ENCODE assay signal across 10 cellular contexts in the genomic region with DNA sequence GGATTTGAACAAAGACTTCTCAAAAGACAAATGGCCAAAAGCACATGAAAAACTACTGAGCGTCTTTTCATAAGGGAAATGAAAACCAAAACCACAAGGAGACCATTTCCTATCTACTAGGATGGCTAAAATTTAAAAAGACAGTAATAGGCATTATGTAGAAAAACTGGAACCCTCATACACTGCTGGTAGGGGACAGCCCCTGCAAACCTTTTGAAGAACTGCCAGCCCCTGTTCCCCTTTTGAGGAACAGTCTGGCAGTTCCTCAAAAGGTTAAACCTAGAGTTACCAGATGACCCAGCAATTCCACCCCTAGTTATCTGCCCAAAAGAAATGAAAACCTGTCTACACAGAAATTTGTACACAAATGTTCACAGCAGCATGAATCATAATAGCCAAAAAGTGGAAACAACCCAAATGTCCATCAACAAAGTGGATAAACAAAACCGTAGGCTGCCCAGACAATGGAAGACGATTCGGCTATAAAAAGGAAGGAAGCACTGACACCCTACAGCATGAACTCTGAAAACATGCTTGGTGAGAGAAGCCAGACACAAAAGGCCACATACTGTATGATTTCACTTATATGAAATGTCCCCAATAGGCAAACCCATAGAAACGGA. TPM values are rescaled to one million over a fixed set of nuclear protein-coding genes. Genes with fewer than 3 reads are reported as not detected.
A peak's percentile ranks its signal among the peaks of the same experiment; 100 is the strongest.
DNase-seq lines count a peak whose midpoint lies in the region; ATAC-seq, FAIRE-seq and TF ChIP-seq lines count a peak whose summit lies in the region.
"Had no signal": no experiment of that assay in that cellular context is flagged by ENCODE, and none has a peak within 500 bp of the region (broad histone marks: within the 10 kb centered on the region; RNA-seq: fewer than 3 reads in every experiment).

No MANE protein-coding gene starts in this region.

- TF ChIP-seq CTCF in MM.1S (IDR thresholded peaks at IDR 0.05; ENCODE audit: low read length) (no peak), GM20000 (IDR thresholded peaks at IDR 0.05; ENCODE audit: extremely low read depth, missing control alignments) (no peak)

- H3K9ac ChIP-seq in MM.1S (ENCODE audit: low read length): peak overlapping the region; percentile 72

- H3K79me2 ChIP-seq in MM.1S (ENCODE audit: low read length): peaks cover 83% of the 10 kb centered on the region

- peak overlapping the region; percentile 28 for H3K4me3 ChIP-seq in MM.1S (ENCODE audit: low read length)

- H3K27me3 Mint-ChIP-seq in activated CD4-positive, alpha-beta T cell treated with anti-CD3 and anti-CD28 coated beads for 36 hours: no peaks in the 10 kb centered on the region
- H3K27me3 Mint-ChIP-seq in stimulated activated naive CD8-positive, alpha-beta T cell treated with anti-CD3 and anti-CD28 coated beads, Interleukin-15, amount 100 ng/mL, for 72 hours: no peaks in the 10 kb centered on the region

- no peaks in the 10 kb centered on the region for H3K9me3 Mint-ChIP-seq in activated CD4-positive, alpha-beta T cell treated with anti-CD3 and anti-CD28 coated beads for 36 hours (ENCODE audit: low read depth)
- H3K9me3 Mint-ChIP-seq in stimulated activated naive CD8-positive, alpha-beta T cell treated with anti-CD3 and anti-CD28 coated beads, Interleukin-15, amount 100 ng/mL, for 72 hours: no peaks in the 10 kb centered on the region

- intact Hi-C loops in activated CD4-positive, alpha-beta T cell treated with anti-CD3 and anti-CD28 coated beads for 36 hours (cut with DNase I, micrococcal nuclease): loop anchor here in 1 of 2 experiments (2.0 kb wide), 1 partner anchor 69 kb away; no protein-coding TSS in a partner anchor

- ATAC-seq in activated CD4-positive, alpha-beta T cell treated with anti-CD3 and anti-CD28 coated beads for 36 hours: peak; percentile 42
- peak; percentile 45 for ATAC-seq in stimulated activated naive CD8-positive, alpha-beta T cell treated with anti-CD3 and anti-CD28 coated beads, Interleukin-15, amount 100 ng/mL, for 72 hours
- ATAC-seq in HG03039 (IDR thresholded peaks at IDR 0.05; ENCODE audit: unreplicated experiment) (no peak), GM21367 (IDR thresholded peaks at IDR 0.05; ENCODE audit: unreplicated experiment) (no peak)

- H2AFZ ChIP-seq in MM.1S (ENCODE audit: low read length): no peak overlapping the region

- H3K36me3 ChIP-seq in MM.1S (replicated peaks; ENCODE audit: insufficient read depth, low read length): no peaks in the 10 kb centered on the region

- H3K4me1 ChIP-seq in MM.1S (ENCODE audit: low read length): peaks cover 55% of the 10 kb centered on the region

- H3K27ac ChIP-seq in MM.1S (ENCODE audit: low read length): peak overlapping the region; percentile 87
- H3K27ac ChIP-seq: 22Rv1, VCaP had no signal

- peak; percentile 89 for FAIRE-seq in colon (lab: Jason Lieb, UNC)

- peaks cover 43% of the 10 kb centered on the region for H3K4me1 Mint-ChIP-seq in activated CD4-positive, alpha-beta T cell treated with anti-CD3 and anti-CD28 coated beads for 36 hours
- H3K4me1 Mint-ChIP-seq in stimulated activated naive CD8-positive, alpha-beta T cell treated with anti-CD3 and anti-CD28 coated beads, Interleukin-15, amount 100 ng/mL, for 72 hours: peaks cover 79% of the 10 kb centered on the region

- peaks cover 16% of the 10 kb centered on the region for H3K36me3 Mint-ChIP-seq in activated CD4-positive, alpha-beta T cell treated with anti-CD3 and anti-CD28 coated beads for 36 hours (ENCODE audit: low read depth)

- H3K9me3 ChIP-seq in MM.1S (replicated peaks; ENCODE audit: insufficient read depth, low read length): no peaks in the 10 kb centered on the region

- H3K4me2 ChIP-seq in MM.1S (ENCODE audit: low read depth, low read length): peak overlapping the region; percentile 75

- CTCF ChIA-PET in activated CD4-positive, alpha-beta T cell treated with anti-CD3 and anti-CD28 coated beads for 36 hours (lab: Charles Lee): interaction anchor here (0.6 to 3.5 kb wide), 6 partner anchors 10 to 113 kb away, joined by 3 to 19 read pairs (median 7); no protein-coding TSS in a partner anchor

- no peaks in the 10 kb centered on the region for H3K9me2 ChIP-seq in MM.1S (replicated peaks; ENCODE audit: insufficient read depth, low read length)

- peak overlapping the region; percentile 68 for H3K27ac Mint-ChIP-seq in activated CD4-positive, alpha-beta T cell treated with anti-CD3 and anti-CD28 coated beads for 36 hours
- H3K27ac Mint-ChIP-seq in stimulated activated naive CD8-positive, alpha-beta T cell treated with anti-CD3 and anti-CD28 coated beads, Interleukin-15, amount 100 ng/mL, for 72 hours: peak overlapping the region; percentile 65 to 94

- no peak for DNase-seq in activated CD4-positive, alpha-beta T cell treated with anti-CD3 and anti-CD28 coated beads for 36 hours
- DNase-seq in activated CD4-positive, alpha-beta T cell treated with anti-CD3 and anti-CD28 coated beads for 48 hours: no peak
- peak; percentile 79 for DNase-seq in MM.1S
- DNase-seq in stimulated activated naive CD8-positive, alpha-beta T cell treated with anti-CD3 and anti-CD28 coated beads, Interleukin-15, amount 100 ng/mL, for 72 hours: no peak
- DNase-seq in GM20000 (ENCODE audit: low spot score): no peak

- H3K4me3 Mint-ChIP-seq in activated CD4-positive, alpha-beta T cell treated with anti-CD3 and anti-CD28 coated beads for 36 hours: peak overlapping the region; percentile 15
- peak overlapping the region; percentile 55 to 67 for H3K4me3 Mint-ChIP-seq in stimulated activated naive CD8-positive, alpha-beta T cell treated with anti-CD3 and anti-CD28 coated beads, Interleukin-15, amount 100 ng/mL, for 72 hours

- no peaks in the 10 kb centered on the region for H3K27me3 ChIP-seq in MM.1S (replicated peaks; ENCODE audit: insufficient read depth, low read length)

- H3F3A ChIP-seq in MM.1S (ENCODE audit: insufficient read depth, low read length): peaks cover 45% of the 10 kb centered on the region

- H4K20me1 ChIP-seq in MM.1S (ENCODE audit: insufficient read depth, low read length): no peaks in the 10 kb centered on the region

- POLR2A ChIA-PET in activated CD4-positive, alpha-beta T cell treated with anti-CD3 and anti-CD28 coated beads for 36 hours (lab: Charles Lee): no interaction called here

RNA-seq across cellular contexts. Expression of a gene that starts 22.9 kb away (rescaled TPM):
- total RNA-seq in activated CD4-positive, alpha-beta T cell treated with anti-CD3 and anti-CD28 coated beads for 36 hours: 10 to 100 TPM; 28.3 to 30.2 TPM

RNA-seq across cellular contexts. Expression of a gene that starts 39.5 kb away (rescaled TPM):
- 10 to 100 TPM; 67.7 to 80.2 TPM for total RNA-seq in activated CD4-positive, alpha-beta T cell treated with anti-CD3 and anti-CD28 coated beads for 36 hours

RNA-seq across cellular contexts. Expression of a gene that starts 40.4 kb away (rescaled TPM):
- under 1 TPM; 0.09 to 0.18 TPM for total RNA-seq in activated CD4-positive, alpha-beta T cell treated with anti-CD3 and anti-CD28 coated beads for 36 hours

RNA-seq across cellular contexts. Expression of a gene that starts 41.3 kb away (rescaled TPM):
- 10 to 100 TPM; 27.1 to 29.5 TPM for total RNA-seq in activated CD4-positive, alpha-beta T cell treated with anti-CD3 and anti-CD28 coated beads for 36 hours

Comparison
In these comparisons a context has a peak if more than half of its experiments do, and no peak if none do; other contexts are left out.
1. ATAC-seq: peak in activated CD4-positive, alpha-beta T cell treated with anti-CD3 and anti-CD28 coated beads for 36 hours (single experiment) and stimulated activated naive CD8-positive, alpha-beta T cell treated with anti-CD3 and anti-CD28 coated beads, Interleukin-15, amount 100 ng/mL, for 72 hours (single experiment); none in HG03039 (single experiment) and GM21367 (single experiment).